Comparison of ENCODE assay signal across 9 cellular contexts in the genomic region with DNA sequence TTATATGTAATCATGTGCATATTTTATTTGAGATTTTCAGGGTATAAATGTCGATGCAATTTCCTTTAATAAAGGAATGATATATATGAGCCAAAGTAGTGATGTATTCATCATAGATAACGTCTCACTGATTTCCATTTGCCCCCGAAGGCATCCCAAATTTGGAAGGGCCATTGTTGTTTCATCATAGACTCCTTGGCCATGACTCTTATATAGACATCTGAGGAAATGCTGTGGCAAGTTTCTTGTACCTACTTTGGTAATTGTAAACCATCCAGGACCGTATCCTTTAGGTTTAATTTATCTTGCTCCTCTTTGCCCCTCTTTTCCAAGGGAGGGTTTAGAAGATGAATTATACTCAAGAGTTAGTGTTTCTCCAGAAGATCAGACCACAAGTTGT.
DNase-seq lines count a peak whose midpoint lies in the region; ATAC-seq, FAIRE-seq and TF ChIP-seq lines count a peak whose summit lies in the region.
"Had no signal": no experiment of that assay in that cellular context is flagged by ENCODE, and none has a peak within 500 bp of the region (broad histone marks: within the 10 kb centered on the region; RNA-seq: fewer than 3 reads in every experiment).

No MANE protein-coding gene starts in this region.

- H3K36me3 ChIP-seq in HUES6 (ENCODE audit: control insufficient read depth, insufficient read depth, low read length) (no peaks in the 10 kb centered on the region), HepG2 (replicated peaks in 1 of 2; ENCODE audit: control insufficient read depth in 1 of 2, insufficient read depth in 2 of 2, low read length in 2 of 2) (no peaks in the 10 kb centered on the region), stomach smooth muscle (ENCODE audit: control insufficient read depth in 2 of 2, insufficient read depth in 2 of 2, low read length in 2 of 2) (no peaks in the 10 kb centered on the region)

- H3K4me3 ChIP-seq in HUES6 (ENCODE audit: low read depth, low read length) (peak overlapping the region; percentile 29; the same call in 1 of the 2 replicates), HepG2 (replicated peaks in 1 of 3; ENCODE audit: insufficient read depth in 1 of 3, low read depth in 2 of 3, low read length in 3 of 3) (peak overlapping the region in 2 of 3 experiments; percentile 0 to 6; a peak in 1 of 6 replicates), stomach smooth muscle (ENCODE audit: low read length in 2 of 2) (peak overlapping the region in 1 of 2 donors; percentile 7)

- no peak for ATAC-seq in HepG2

- H3K27me3 ChIP-seq in HUES6 (ENCODE audit: control insufficient read depth, insufficient read depth, low read length) (no peaks in the 10 kb centered on the region), HepG2 (ENCODE audit: control insufficient read depth in 1 of 2, insufficient read depth in 2 of 2, low read length in 2 of 2) (no peaks in the 10 kb centered on the region), stomach smooth muscle (ENCODE audit: control insufficient read depth in 1 of 2, insufficient read depth in 2 of 2, low read length in 2 of 2) (no peaks in the 10 kb centered on the region)

- peak overlapping the region; percentile 80 for H3K27ac Mint-ChIP-seq in MCF 10A (ENCODE audit: low read depth, unreplicated experiment)

- no peak for TF ChIP-seq POLR2A in HepG2 (IDR thresholded peaks at IDR 0.05; ENCODE audit: insufficient read depth in 1 of 2, low read depth in 2 of 2, low read length in 2 of 2)

- no peaks in the 10 kb centered on the region for H3K36me3 Mint-ChIP-seq in MCF 10A (ENCODE audit: insufficient read depth, unreplicated experiment)

- DNase-seq in MCF 10A (ENCODE audit: unreplicated experiment) (peak; percentile 42), HepG2 (ENCODE audit: low spot score) (no peak), NCI-H1930 (lab: John Stamatoyannopoulos, UW) (no peak), GM03348 (ENCODE audit: low spot score) (no peak), occipital lobe (lab: John Stamatoyannopoulos, UW) (no peak), KBM-7 (no peak)
- DNase-seq: NCI-H1092 treated with DMSO at 0.1 percent for 48 hours had no signal

- peaks cover 72% of the 10 kb centered on the region for H3K79me2 ChIP-seq in HepG2 (ENCODE audit: insufficient read depth, low read length)

- TF ChIP-seq EP300 in HepG2 (IDR thresholded peaks at IDR 0.05; ENCODE audit: low read depth in 2 of 2, low read length in 2 of 2) (no peak), HepG2 (CRISPR knock-in tag; IDR thresholded peaks at IDR 0.05; ENCODE audit: borderline replicate concordance) (no peak)

- peak overlapping the region; percentile 73 for H3K4me2 ChIP-seq in HepG2 (ENCODE audit: low read depth, low read length)

- H3K27ac ChIP-seq in HUES6 (ENCODE audit: low read depth, low read length), result peak overlapping the region; percentile 96
- peak overlapping the region; percentile 82 for H3K27ac ChIP-seq in HepG2 (ENCODE audit: extremely low read length, insufficient read depth, low read length)
- H3K27ac ChIP-seq in stomach smooth muscle (ENCODE audit: low read length), result peak overlapping the region; percentile 53

- H3K9ac ChIP-seq in HUES6 (ENCODE audit: low read length) (peak overlapping the region; percentile 68), HepG2 (ENCODE audit: insufficient read depth, low read depth, low read length) (peak overlapping the region; percentile 64), stomach smooth muscle (ENCODE audit: low read length in 2 of 2) (peak overlapping the region in 1 of 2 donors; percentile 61)

- H3K4me3 Mint-ChIP-seq in MCF 10A (ENCODE audit: unreplicated experiment), result peak overlapping the region; percentile 63

- CTCF ChIA-PET in MCF 10A (lab: Yijun Ruan, JAX) (interaction anchor here (1.7 kb wide), 1 partner anchor 86 kb away, joined by 7 read pairs; no protein-coding TSS in a partner anchor), HepG2 (lab: Yijun Ruan, JAX; ENCODE audit: low intra/inter-chr PET ratio, low total read pairs) (no interaction called here)

- TF ChIP-seq RAD21 in HepG2 (CRISPR knock-in tag; IDR thresholded peaks at IDR 0.05), result no peak

- in situ Hi-C loops in HepG2 (cut with HindIII; ENCODE audit: extremely low pct_ligation_motif_present, low pct_unique_long_range_greater_than_20kb), result loop anchor here (5.0 kb wide), 1 partner anchor 84 kb away; a partner anchor contains a TSS
- in situ Hi-C loops in KBM-7 (cut with MboI; ENCODE audit: low pct_unique_long_range_greater_than_20kb, low sequenced_read_pairs), result no loop called here

- no peaks in the 10 kb centered on the region for H3K27me3 Mint-ChIP-seq in MCF 10A (ENCODE audit: insufficient read depth, unreplicated experiment)

- WGBS in HepG2 (ENCODE audit: low lambda C conversion rate), result 89% methylated on average over 4 of the region's 4 CpGs

- H3K4me1 ChIP-seq in HUES6 (ENCODE audit: control insufficient read depth, insufficient read depth, low read length), result peaks cover 57% of the 10 kb centered on the region
- peaks cover 99% of the 10 kb centered on the region for H3K4me1 ChIP-seq in HepG2 (ENCODE audit: insufficient read depth, low read length)
- peaks cover 41% of the 10 kb centered on the region for H3K4me1 ChIP-seq in stomach smooth muscle (ENCODE audit: control insufficient read depth, insufficient read depth, low read length)

- H4K20me1 ChIP-seq in HepG2 (ENCODE audit: insufficient read depth, low read length), result no peaks in the 10 kb centered on the region

- POLR2A ChIA-PET in MCF 10A (lab: Yijun Ruan, JAX) (interaction anchor here (0.7 to 3.4 kb wide), 12 partner anchors 17 to 122 kb away, joined by 3 to 22 read pairs (median 5); a partner anchor contains a TSS), HepG2 (lab: Yijun Ruan, JAX) (interaction anchor here (1.2 to 5.2 kb wide), 3 partner anchors 8 to 86 kb away, joined by 5 to 35 read pairs (median 32); a partner anchor contains a TSS)

- TF ChIP-seq CTCF in MCF 10A (IDR thresholded peaks at IDR 0.05; ENCODE audit: unreplicated experiment), result no peak
- TF ChIP-seq CTCF in HepG2 (CRISPR knock-in tag; IDR thresholded peaks at IDR 0.05), result no peak

- FAIRE-seq in HepG2 (lab: Jason Lieb, UNC), result no peak

- no peaks in the 10 kb centered on the region for H3K9me3 ChIP-seq in HUES6 (ENCODE audit: control insufficient read depth, insufficient read depth, low read depth, low read length)
- no peaks in the 10 kb centered on the region for H3K9me3 ChIP-seq in HepG2 (ENCODE audit: low read length)
- no peaks in the 10 kb centered on the region for H3K9me3 ChIP-seq in stomach smooth muscle (ENCODE audit: control insufficient read depth in 2 of 2, low read length in 2 of 2)

- BruUV-seq in MCF 10A (replicated peaks; lab: Mats Ljungman, UMichigan), result TSS peak; percentile 97
- BruUV-seq in HepG2 (replicated peaks; lab: Mats Ljungman, UMichigan), result TSS peak; percentile 83

- no peak overlapping the region for H2AFZ ChIP-seq in HepG2 (ENCODE audit: low read length)

- peaks cover 40% of the 10 kb centered on the region for H3K4me1 Mint-ChIP-seq in MCF 10A (ENCODE audit: insufficient read depth, unreplicated experiment)

- intact Hi-C loops in MCF 10A (cut with micrococcal nuclease), result loop anchor here (1.0 to 5.0 kb wide), 2 partner anchors 40 to 84 kb away; a partner anchor contains a TSS
- intact Hi-C loops in HepG2 (cut with micrococcal nuclease; ENCODE audit: unreplicated experiment), result loop anchor here (1.0 to 5.0 kb wide), 2 partner anchors 8 to 84 kb away; a partner anchor contains a TSS

- no peaks in the 10 kb centered on the region for H3K9me3 Mint-ChIP-seq in MCF 10A (ENCODE audit: unreplicated experiment)

TF ChIP-seq in HepG2, 621 proteins besides CTCF, POLR2A, EP300 and RAD21:
- no peak for TF ChIP-seq ZNF737 (CRISPR knock-in tag; IDR thresholded peaks at IDR 0.05; ENCODE audit: borderline replicate concordance)
- no peak for TF ChIP-seq ZNF24 (IDR thresholded peaks at IDR 0.05)
